17 cellular contexts compared by ENCODE assay signal in the genomic region with DNA sequence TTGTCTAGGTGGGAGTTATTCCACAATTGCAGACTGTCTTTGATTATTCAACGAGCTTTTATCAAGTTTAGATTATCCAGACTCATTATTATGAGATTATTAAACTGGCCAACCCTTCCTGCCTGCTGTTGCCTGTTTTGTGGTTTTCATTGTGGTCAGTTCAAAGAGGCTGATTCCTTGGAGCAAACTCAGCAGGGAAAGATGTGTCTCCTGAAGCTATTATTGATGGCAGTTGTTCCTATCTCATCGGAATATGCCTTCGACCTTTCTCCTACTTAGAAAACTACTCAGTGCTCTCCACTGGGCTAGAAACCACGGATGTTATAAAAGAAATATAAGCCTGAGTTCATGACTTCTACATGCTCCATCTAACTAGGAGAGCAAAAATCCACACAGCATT.
DNase-seq lines count a peak whose midpoint lies in the region; ATAC-seq and TF ChIP-seq lines count a peak whose summit lies in the region.
"Had no signal": no experiment of that assay in that cellular context is flagged by ENCODE, and none has a peak within 500 bp of the region (broad histone marks: within the 10 kb centered on the region; RNA-seq: fewer than 3 reads in every experiment).

No MANE protein-coding gene starts in this region.

- H3K27ac ChIP-seq in smooth muscle cell (ENCODE audit: low read depth) (no peak overlapping the region), suprapubic skin (no peak overlapping the region)
- H3K27ac ChIP-seq: BLaER1, KMS-11 had no signal

- H4K20me1 ChIP-seq in smooth muscle cell (ENCODE audit: low read depth) = no peaks in the 10 kb centered on the region
- H4K20me1 ChIP-seq: BLaER1 had no signal

- H3K4me3 ChIP-seq in adipocyte (ENCODE audit: low read length) (peak overlapping the region; percentile 58), fibroblast of pulmonary artery (replicated peaks; ENCODE audit: low read depth, low read length) (no peak overlapping the region), smooth muscle cell (no peak overlapping the region), suprapubic skin (no peak overlapping the region)
- H3K4me3 ChIP-seq: BLaER1, gastroesophageal sphincter, mucosa of descending colon had no signal

- H3K4me2 ChIP-seq in smooth muscle cell = peak overlapping the region; percentile 62
- H3K4me2 ChIP-seq: BLaER1, KMS-11 had no signal

- TF ChIP-seq POLR2A in suprapubic skin (IDR thresholded peaks at IDR 0.05) = no peak

- DNase-seq in GM04503 (ENCODE audit: low read depth) (peak; percentile 41), adipocyte (ENCODE audit: low read depth) (peak; percentile 31), fibroblast of pulmonary artery (ENCODE audit: low read depth) (peak; percentile 41), smooth muscle cell (lab: John Stamatoyannopoulos, UW; ENCODE audit: unreplicated experiment) (no peak), suprapubic skin (ENCODE audit: low spot score in 2 of 2) (no peak)
- no peak for DNase-seq in activated CD4-positive, alpha-beta T cell treated with anti-CD3 and anti-CD28 coated beads for 1 hour
- no peak for DNase-seq in activated T-cell treated with anti-CD3 and anti-CD28 coated beads, Interleukin-2, amount 50 U/mL, for 48 hours
- DNase-seq: activated CD4-positive, CD25-positive, alpha-beta regulatory T cell treated with anti-CD3 and anti-CD28 coated beads, Interleukin-2, amount 50 U/mL, for 72 hours; mucosa of descending colon; NCI-H187; NCI-H524 treated with DMSO at 0.1 percent for 48 hours; stimulated activated CD4-positive, alpha-beta T cell treated with anti-CD3 and anti-CD28 coated beads, Interleukin-15, amount 100 ng/mL, for 24 hours had no signal

- H3K36me3 ChIP-seq in adipocyte (ENCODE audit: control insufficient read depth, insufficient read depth, low read length, severe bottlenecking) (no peaks in the 10 kb centered on the region), smooth muscle cell (ENCODE audit: low read depth) (no peaks in the 10 kb centered on the region), suprapubic skin (no peaks in the 10 kb centered on the region)
- H3K36me3 ChIP-seq: BLaER1, gastroesophageal sphincter had no signal

- TF ChIP-seq CTCF in fibroblast of pulmonary artery (IDR thresholded peaks at IDR 0.05; ENCODE audit: low read length, missing control alignments) = no peak
- TF ChIP-seq CTCF in smooth muscle cell (IDR thresholded peaks at IDR 0.05; ENCODE audit: borderline replicate concordance, insufficient read depth, poor library complexity, severe bottlenecking) = no peak
- no peak for TF ChIP-seq CTCF in suprapubic skin (IDR thresholded peaks at IDR 0.05)

- H3K27me3 ChIP-seq in adipocyte (replicated peaks; ENCODE audit: control insufficient read depth, insufficient read depth, low read length) = no peaks in the 10 kb centered on the region
- no peaks in the 10 kb centered on the region for H3K27me3 ChIP-seq in smooth muscle cell (ENCODE audit: low read depth)
- H3K27me3 ChIP-seq in suprapubic skin = no peaks in the 10 kb centered on the region
- H3K27me3 ChIP-seq: BLaER1, gastroesophageal sphincter had no signal

- H3K9me3 ChIP-seq in adipocyte (ENCODE audit: control insufficient read depth, low read length) = no peaks in the 10 kb centered on the region
- no peaks in the 10 kb centered on the region for H3K9me3 ChIP-seq in smooth muscle cell (replicated peaks; ENCODE audit: low read depth)
- H3K9me3 ChIP-seq in suprapubic skin = no peaks in the 10 kb centered on the region
- H3K9me3 ChIP-seq: gastroesophageal sphincter had no signal

- H3K4me1 ChIP-seq in adipocyte (ENCODE audit: control insufficient read depth, insufficient read depth, low read length) (peaks cover 63% of the 10 kb centered on the region), smooth muscle cell (ENCODE audit: low read depth) (peaks cover 5% of the 10 kb centered on the region), suprapubic skin (peaks cover 27% of the 10 kb centered on the region)
- H3K4me1 ChIP-seq: BLaER1 had no signal

- ATAC-seq in GM21619 (IDR thresholded peaks at IDR 0.05; ENCODE audit: unreplicated experiment) = no peak
- ATAC-seq: mucosa of descending colon, Panc1 had no signal

- no peaks in the 10 kb centered on the region for H3K79me2 ChIP-seq in smooth muscle cell (ENCODE audit: low read depth)

- no peaks in the 10 kb centered on the region for H3F3A ChIP-seq in smooth muscle cell (ENCODE audit: low read depth)

- WGBS in smooth muscle cell (ENCODE audit: low lambda C conversion rate) = 30% methylated on average over 4 of the region's 4 CpGs
- 52% methylated on average over 4 of the region's 4 CpGs for WGBS in suprapubic skin

- no peak for TF ChIP-seq EP300 in suprapubic skin (IDR thresholded peaks at IDR 0.05)

- no peak overlapping the region for H2AFZ ChIP-seq in smooth muscle cell (ENCODE audit: low read depth)

- peak overlapping the region; percentile 82 for H3K9ac ChIP-seq in adipocyte (ENCODE audit: low read length)
- H3K9ac ChIP-seq in smooth muscle cell (ENCODE audit: low read depth) = no peak overlapping the region
- H3K9ac ChIP-seq: BLaER1, KMS-11 had no signal

Comparison
In these comparisons a context has a peak if more than half of its experiments do, and no peak if none do; other contexts are left out.
1. DNase-seq: peak in GM04503 (single experiment), adipocyte (single experiment) and fibroblast of pulmonary artery (single experiment); none in smooth muscle cell (single experiment), activated CD4-positive, alpha-beta T cell treated with anti-CD3 and anti-CD28 coated beads for 1 hour (single experiment), activated T-cell treated with anti-CD3 and anti-CD28 coated beads, Interleukin-2, amount 50 U/mL, for 48 hours (0 of 2) and suprapubic skin (0 of 2).